24 cellular contexts compared by ENCODE assay signal in genomic region chr6:156613996-156614395, GRCh38.
A peak's percentile ranks its signal among the peaks of the same experiment; 100 is the strongest.
DNase-seq lines count a peak whose midpoint lies in the region; ATAC-seq, FAIRE-seq and TF ChIP-seq lines count a peak whose summit lies in the region.
"Had no signal": no experiment of that assay in that cellular context is flagged by ENCODE, and none has a peak within 500 bp of the region (broad histone marks: within the 10 kb centered on the region; RNA-seq: fewer than 3 reads in every experiment).

No MANE protein-coding gene starts in this region.

- H3K27me3 ChIP-seq in Karpas-422 (ENCODE audit: low read length): no peaks in the 10 kb centered on the region
- 0 out of 5 replicates have a peak, but pooled peaks cover 0 to 4% of the 10 kb centered on the region in 2 experiments for H3K27me3 ChIP-seq in K562 (ENCODE audit: control insufficient read depth in 2 of 2, insufficient read depth in 2 of 2, low read length in 2 of 2)
- H3K27me3 ChIP-seq: BE2C, BLaER1 had no signal

- peaks cover 7% of the 10 kb centered on the region for H3K9me3 ChIP-seq in Karpas-422 (ENCODE audit: low read length)
- 0 out of 2 replicates have a peak, but pooled peaks cover 5% of the 10 kb centered on the region for H3K9me3 ChIP-seq in K562 (replicated peaks; ENCODE audit: control insufficient read depth, insufficient read depth, low read depth, low read length)

- H3K4me3 ChIP-seq in Karpas-422 (ENCODE audit: low read length): no peak overlapping the region
- H3K4me3 ChIP-seq in K562: no peak overlapping the region
- H3K4me3 ChIP-seq: BLaER1, GM12878 had no signal

- BruUV-seq in K562 (replicated peaks; lab: Mats Ljungman, UMichigan): no TSS peak

- H3K4me2 ChIP-seq in Karpas-422 (ENCODE audit: low read depth, low read length, poor library complexity, severe bottlenecking) (no peak overlapping the region), K562 (ENCODE audit: insufficient read depth, low read length) (no peak overlapping the region)
- H3K4me2 ChIP-seq: BLaER1 had no signal

- TF ChIP-seq CTCF in K562 (IDR thresholded peaks at IDR 0.05 in 2 of 3, conservative IDR thresholded peaks at IDR 0.05 in 1 of 3; ENCODE audit: insufficient read depth in 2 of 3, low read depth in 1 of 3, low read length in 3 of 3): no peak

- intact Hi-C loops in K562 (cut with micrococcal nuclease): no loop called here
- intact Hi-C loops in left colon (cut with DNase I, micrococcal nuclease): no loop called here

- H3K9me2 ChIP-seq in Karpas-422 (replicated peaks; ENCODE audit: insufficient read depth, low read length): no peaks in the 10 kb centered on the region

- H3K79me2 ChIP-seq in Karpas-422 (ENCODE audit: low read length) (no peaks in the 10 kb centered on the region), K562 (ENCODE audit: control insufficient read depth, insufficient read depth, low read length) (no peaks in the 10 kb centered on the region)

- H3K36me3 ChIP-seq in Karpas-422 (ENCODE audit: insufficient read depth, low read length) (no peaks in the 10 kb centered on the region), K562 (ENCODE audit: control insufficient read depth, insufficient read depth, low read length) (no peaks in the 10 kb centered on the region)
- H3K36me3 ChIP-seq: BE2C, BLaER1 had no signal

- H3K27ac ChIP-seq in Karpas-422 (ENCODE audit: low read length) (no peak overlapping the region), K562 (ENCODE audit: extremely low read depth, low read depth, low read length) (no peak overlapping the region)
- H3K27ac ChIP-seq: BLaER1 had no signal

- TF ChIP-seq EP300 in K562 (IDR thresholded peaks at IDR 0.05; ENCODE audit: low read length): no peak

- TF ChIP-seq POLR2A in K562 (conservative IDR thresholded peaks at IDR 0.05) (no peak), GM12892 (IDR thresholded peaks at IDR 0.05; ENCODE audit: low read depth, low read length) (no peak)

- DNase-seq in Karpas-422 (peak; percentile 17), K562 (ENCODE audit: extremely low read depth in 1 of 4, low spot score in 3 of 4) (no peak), GM12892 (ENCODE audit: insufficient read length) (no peak), left colon (no peak)
- DNase-seq: 8988T; ACHN; BE2C; C1 segment of cervical spinal cord; CD4-positive, alpha-beta memory T cell; CD4-positive, CD25-positive, alpha-beta regulatory T cell; CD8-positive, alpha-beta memory T cell; COR-L47; DMS 273 treated with DMSO at 0.1 percent for 48 hours; DMS153; DMS53; DMS79; DND-41; EL; GDM1 had no signal

- FAIRE-seq in K562 (lab: Jason Lieb, UNC) (no peak), GM12892 (lab: Jason Lieb, UNC) (no peak)
- FAIRE-seq: A204.1, GM12878, GM19239 had no signal

- H3K9ac ChIP-seq in Karpas-422 (ENCODE audit: low read length): no peak overlapping the region
- H3K9ac ChIP-seq in K562 (ENCODE audit: insufficient read depth in 1 of 2, low read depth in 2 of 2, low read length in 2 of 2): no peak overlapping the region
- H3K9ac ChIP-seq: BLaER1 had no signal

- H4K20me1 ChIP-seq in Karpas-422 (ENCODE audit: insufficient read depth, low read depth, low read length) (no peaks in the 10 kb centered on the region), K562 (replicated peaks; ENCODE audit: control insufficient read depth, insufficient read depth, low read length) (no peaks in the 10 kb centered on the region)
- H4K20me1 ChIP-seq: BLaER1 had no signal

- H3K9me1 ChIP-seq in K562 (ENCODE audit: control insufficient read depth, insufficient read depth, low read length): no peaks in the 10 kb centered on the region

- H3K4me1 ChIP-seq in Karpas-422 (ENCODE audit: low read length) (peaks cover 6% of the 10 kb centered on the region), K562 (replicated peaks in 1 of 2; ENCODE audit: control insufficient read depth in 2 of 2, insufficient read depth in 2 of 2, low read length in 2 of 2) (peaks cover 0 to 6% of the 10 kb centered on the region in 2 experiments; a peak in 3 of 5 replicates)
- H3K4me1 ChIP-seq: BLaER1 had no signal

- no peak for TF ChIP-seq RAD21 in K562 (CRISPR knock-in tag; conservative IDR thresholded peaks at IDR 0.05 in 1 of 2, IDR thresholded peaks at IDR 0.05 in 1 of 2)

- POLR2A ChIA-PET in K562 (lab: Yijun Ruan, JAX): no interaction called here

- ATAC-seq in K562 (no peak), HG03039 (IDR thresholded peaks at IDR 0.05; ENCODE audit: unreplicated experiment) (no peak), left colon (no peak)
- ATAC-seq: GM12878 had no signal

- CTCF ChIA-PET in K562 (lab: Yijun Ruan, JAX; ENCODE audit: low intra/inter-chr PET ratio): no interaction called here

- 0% methylated on average over 1 of the region's 1 CpG for WGBS in K562 (ENCODE audit: insufficient coverage, low coverage, missing lambda C conversion rate)

- in situ Hi-C loops in K562 (cut with MboI): no loop called here

- H2AFZ ChIP-seq in Karpas-422 (ENCODE audit: low read length) (no peak overlapping the region), K562 (ENCODE audit: low read depth, low read length) (no peak overlapping the region)

TF ChIP-seq in K562, 482 proteins besides CTCF, POLR2A, EP300 and RAD21:
- TF ChIP-seq CC2D1A (IDR thresholded peaks at IDR 0.05) (no peak), ZFP36 (IDR thresholded peaks at IDR 0.05; ENCODE audit: low read depth, low read length, partially characterized antibody) (peak; percentile 26)
